14 cellular contexts compared by ENCODE assay signal in genomic region chr11:34449013-34449412, GRCh38. TPM values are rescaled to one million over a fixed set of nuclear protein-coding genes. Genes with fewer than 3 reads are reported as not detected.
DNase-seq lines count a peak whose midpoint lies in the region; ATAC-seq, FAIRE-seq and TF ChIP-seq lines count a peak whose summit lies in the region.
"Had no signal": no experiment of that assay in that cellular context is flagged by ENCODE, and none has a peak within 500 bp of the region (broad histone marks: within the 10 kb centered on the region; RNA-seq: fewer than 3 reads in every experiment).

No MANE protein-coding gene starts in this region.

- RAD21 ChIA-PET in GM12878 (lab: Charles Lee; ENCODE audit: unreplicated experiment) = interaction anchor here (1.6 kb wide), 1 partner anchor 10 kb away, joined by 8 read pairs; the partner anchor contains the start of gene CAT

- TF ChIP-seq RAD21 in GM12878 (IDR thresholded peaks at IDR 0.05; ENCODE audit: insufficient read depth, low read depth, low read length) = no peak

- POLR2A ChIA-PET in GM12878 (lab: Charles Lee) = interaction anchor here (1.3 to 1.4 kb wide), 2 partner anchors 11 to 206 kb away, joined by 4 to 5 read pairs; partner anchors contain the start of gene CAT

- intact Hi-C loops in GM12878 (cut with micrococcal nuclease; ENCODE audit: unreplicated experiment) (no loop called here), upper lobe of right lung (cut with DNase I) (no loop called here)

- WGBS in GM12878 (ENCODE audit: insufficient coverage, insufficient replicate concordance, low lambda C conversion rate, missing lambda C conversion rate) = 4% methylated on average over 3 of the region's 3 CpGs

- H3K9me3 ChIP-seq in Loucy (ENCODE audit: insufficient read depth, low read depth, low read length) (no peaks in the 10 kb centered on the region), GM12878 (replicated peaks; ENCODE audit: control insufficient read depth, insufficient read depth, low read length) (no peaks in the 10 kb centered on the region; the same call in 2 of the 3 replicates), upper lobe of right lung (no peaks in the 10 kb centered on the region)
- H3K9me3 ChIP-seq: adrenal gland, BE2C, testis had no signal

- no peak overlapping the region for H2AFZ ChIP-seq in Loucy (ENCODE audit: low read length)
- no peak overlapping the region for H2AFZ ChIP-seq in GM12878 (ENCODE audit: control insufficient read depth, low read depth, low read length)

- peaks cover 48% of the 10 kb centered on the region for H3K36me3 ChIP-seq in Loucy (ENCODE audit: insufficient read depth, low read length)
- H3K36me3 ChIP-seq in GM12878 (ENCODE audit: control insufficient read depth in 2 of 2, insufficient read depth in 2 of 2, low read length in 1 of 2) = peaks cover 2 to 19% of the 10 kb centered on the region in 2 experiments; a peak in 3 of 4 replicates
- H3K36me3 ChIP-seq in upper lobe of right lung = peaks cover 47% of the 10 kb centered on the region
- H3K36me3 ChIP-seq: BE2C had no signal

- SMC1A ChIA-PET in GM12878 (lab: Charles Lee; ENCODE audit: uncharacterized antibody, unreplicated experiment) = interaction anchor here (0.9 to 2.9 kb wide), 8 partner anchors 11 to 40 kb away, joined by 3 to 17 read pairs (median 5); partner anchors contain the start of gene CAT

- in situ Hi-C loops in GM12878 (cut with MboI) = no loop called here

- no TSS peak for BruUV-seq in GM12878 (replicated peaks; lab: Mats Ljungman, UMichigan)

- peaks cover 10% of the 10 kb centered on the region for H3F3A ChIP-seq in Loucy (ENCODE audit: low read depth)

- CTCF ChIA-PET in GM12878 (lab: Yijun Ruan, JAX) = interaction anchor here (1.2 to 3.6 kb wide), 6 partner anchors 9 to 591 kb away, joined by 3 to 13 read pairs (median 6); no protein-coding TSS in a partner anchor

- TF ChIP-seq EP300 in GM12878 (IDR thresholded peaks at IDR 0.05; ENCODE audit: borderline replicate concordance in 1 of 2, control insufficient read depth in 1 of 2, low read depth in 2 of 2, low read length in 2 of 2) = no peak

- no peaks in the 10 kb centered on the region for H3K9me2 ChIP-seq in Loucy (replicated peaks; ENCODE audit: low read depth, low read length)

- H3K27me3 ChIP-seq in Loucy (ENCODE audit: insufficient read depth, low read length, poor library complexity, severe bottlenecking) = no peaks in the 10 kb centered on the region
- H3K27me3 ChIP-seq in GM12878 (replicated peaks in 1 of 2; ENCODE audit: control insufficient read depth in 2 of 2, insufficient read depth in 2 of 2, low read length in 1 of 2) = no peaks in the 10 kb centered on the region
- H3K27me3 ChIP-seq in upper lobe of right lung = no peaks in the 10 kb centered on the region
- H3K27me3 ChIP-seq: adrenal gland, BE2C, testis had no signal

- TF ChIP-seq CTCF in Loucy (conservative IDR thresholded peaks at IDR 0.05; ENCODE audit: low read length) (no peak), GM12878 (IDR thresholded peaks at IDR 0.05 in 2 of 3, conservative IDR thresholded peaks at IDR 0.05 in 1 of 3; ENCODE audit: control insufficient read depth in 2 of 3, extremely low read depth in 1 of 3, insufficient read depth in 1 of 3, low read depth in 3 of 3, low read length in 3 of 3) (no peak), upper lobe of right lung (IDR thresholded peaks at IDR 0.05) (no peak)

- H3K9ac ChIP-seq in Loucy (ENCODE audit: low read depth, low read length, poor library complexity, severe bottlenecking) (peak overlapping the region; percentile 65), GM12878 (ENCODE audit: control insufficient read depth, insufficient read depth, low read length) (no peak overlapping the region)

- peak; percentile 52 for ATAC-seq in GM12878
- peak; percentile 31 for ATAC-seq in upper lobe of right lung
- ATAC-seq in GM18517 (IDR thresholded peaks at IDR 0.05; ENCODE audit: unreplicated experiment) = no peak
- no peak for ATAC-seq in HG03469 (IDR thresholded peaks at IDR 0.05; ENCODE audit: unreplicated experiment)
- ATAC-seq: PC-3 had no signal

- H3K79me2 ChIP-seq in Loucy (ENCODE audit: insufficient read depth, low read length) = peaks cover 81% of the 10 kb centered on the region
- peaks cover 1% of the 10 kb centered on the region for H3K79me2 ChIP-seq in GM12878 (ENCODE audit: control insufficient read depth, insufficient read depth, low read length)

- no peak for FAIRE-seq in GM12878 (lab: Jason Lieb, UNC)
- FAIRE-seq: endothelial cell of umbilical vein had no signal

- H4K20me1 ChIP-seq in Loucy (ENCODE audit: insufficient read depth, low read length, poor library complexity, severe bottlenecking) (peaks cover 44% of the 10 kb centered on the region), GM12878 (ENCODE audit: control insufficient read depth, insufficient read depth) (no peaks in the 10 kb centered on the region)

- H3K27ac ChIP-seq in GM12878 (ENCODE audit: control insufficient read depth, insufficient read depth) = no peak overlapping the region
- no peak overlapping the region for H3K27ac ChIP-seq in upper lobe of right lung
- H3K27ac ChIP-seq: adrenal gland, testis had no signal

- peaks cover 76% of the 10 kb centered on the region for H3K4me1 ChIP-seq in Loucy (ENCODE audit: insufficient read depth, low read length, poor library complexity, severe bottlenecking)
- H3K4me1 ChIP-seq in GM12878 (ENCODE audit: control insufficient read depth, insufficient read depth, low read length) = peaks cover 17% of the 10 kb centered on the region
- peaks cover 38% of the 10 kb centered on the region for H3K4me1 ChIP-seq in upper lobe of right lung
- H3K4me1 ChIP-seq: BE2C, testis had no signal

- peak; percentile 13 for DNase-seq in stimulated activated CD4-positive, alpha-beta T cell treated with anti-CD3 and anti-CD28 coated beads, Interleukin-15, amount 100 ng/mL, for 24 hours
- no peak for DNase-seq in stimulated activated CD4-positive, alpha-beta T cell treated with anti-CD3 and anti-CD28 coated beads, Interleukin-4, amount 100 ng/mL, for 24 hours
- DNase-seq in GM12878 (ENCODE audit: low read depth, low spot score) = no peak
- DNase-seq in upper lobe of right lung = no peak
- DNase-seq in OCI-M2 (lab: John Stamatoyannopoulos, UW; ENCODE audit: unreplicated experiment) = no peak
- DNase-seq: adrenal gland, BE2C, NCI-H1436 treated with DMSO at 0.1 percent for 48 hours, PC-3, testis had no signal

- H3K4me2 ChIP-seq in Loucy (ENCODE audit: low read depth, low read length, poor library complexity, severe bottlenecking) (peak overlapping the region; percentile 81), GM12878 (ENCODE audit: control insufficient read depth, insufficient read depth) (peak overlapping the region; percentile 59; the same call in 1 of the 2 replicates)

- H3K4me3 ChIP-seq in Loucy (ENCODE audit: low read length, poor library complexity, severe bottlenecking) (peak overlapping the region; percentile 68), GM12878 (no peak overlapping the region), upper lobe of right lung (no peak overlapping the region)
- H3K4me3 ChIP-seq: adrenal gland, testis had no signal

- no peak for TF ChIP-seq POLR2A in GM12878 (IDR thresholded peaks at IDR 0.05; ENCODE audit: low read depth, low read length)

TF ChIP-seq in GM12878, 131 proteins besides CTCF, POLR2A, EP300 and RAD21 (continues in another document):
- TF ChIP-seq HCFC1 (IDR thresholded peaks at IDR 0.05; ENCODE audit: low read length) (no peak), IKZF2 (IDR thresholded peaks at IDR 0.05) (0 out of 4 replicates have a peak, but pooled peaks of 1 of the 2 experiments have one; percentile 13), MAX (IDR thresholded peaks at IDR 0.05; ENCODE audit: low read depth, low read length) (no peak), SRF (IDR thresholded peaks at IDR 0.05; ENCODE audit: low read depth in 2 of 2, low read length in 2 of 2) (no peak), TCF7 (IDR thresholded peaks at IDR 0.05; ENCODE audit: borderline replicate concordance) (no peak), ASH2L (IDR thresholded peaks at IDR 0.05; ENCODE audit: borderline replicate concordance, low read depth) (no peak)

RNA-seq across cellular contexts. Expression of gene CAT, which starts 10.3 kb away (rescaled TPM):
- total RNA-seq in GM12878 (2013; cell fraction: nucleolus; rRNA removed) = 45.0 and 47.4 TPM in 2 replicates
- total RNA-seq in GM12878 (2014; rRNA removed) (35.0 and 40.8 TPM in 2 replicates), GM12878 (2014; rRNA removed; fragmentation: Illumina TruSeq; extraction: Trizol) (31.2 and 32.2 TPM in 2 replicates), GM12878 (2021) (22.4 and 23.8 TPM in 2 replicates), upper lobe of right lung (213 TPM)
- 19.5 TPM for polyA plus RNA-seq in GM12878 (2011; ENCODE audit: low read depth)
- polyA plus RNA-seq in GM12878 (2011; rRNA removed) (71.3 and 77.3 TPM in 2 replicates), GM12878 (2014; fragmentation: Illumina TruSeq; extraction: Trizol) (38.8 and 44.3 TPM in 2 replicates), GM12878 (2014; fragmentation: Nextera tagmentation; extraction: Ambion mirVana) (10 to 100 TPM; 25.1 to 30.5 TPM), GM12878 (2014; rRNA removed) (24.5 and 26.2 TPM in 2 replicates), GM12878 (2016; fragmentation: Nextera tagmentation; extraction: Ambion mirVana) (10 to 100 TPM; 43.6 TPM)
- polyA plus RNA-seq in GM12878 (2011; cell fraction: cytosol; rRNA removed) = 54.5 and 59.7 TPM in 2 replicates
- 54.3 and 56.3 TPM in 2 replicates for polyA plus RNA-seq in GM12878 (2011; cell fraction: nucleus; rRNA removed)
- polyA plus RNA-seq in GM12878 (2012) = 23.9 and 29.3 TPM in 2 replicates
- 44.3 and 46.3 TPM in 2 replicates for polyA minus RNA-seq in GM12878 (2011; rRNA and poly(A)+ RNA removed)
- 12.8 and 17.3 TPM in 2 replicates for polyA minus RNA-seq in GM12878 (2011; cell fraction: cytosol; rRNA and poly(A)+ RNA removed)
- 18.9 and 22.2 TPM in 2 replicates for polyA minus RNA-seq in GM12878 (2011; cell fraction: nucleus; rRNA and poly(A)+ RNA removed)

Comparison
In these comparisons a context has a peak if more than half of its experiments do, and no peak if none do; other contexts are left out.
1. ATAC-seq: peak in GM12878 (single experiment) and upper lobe of right lung (single experiment); none in GM18517 (single experiment) and HG03469 (single experiment).